ENCODE assay signal across 13 cellular contexts in the genomic region with DNA sequence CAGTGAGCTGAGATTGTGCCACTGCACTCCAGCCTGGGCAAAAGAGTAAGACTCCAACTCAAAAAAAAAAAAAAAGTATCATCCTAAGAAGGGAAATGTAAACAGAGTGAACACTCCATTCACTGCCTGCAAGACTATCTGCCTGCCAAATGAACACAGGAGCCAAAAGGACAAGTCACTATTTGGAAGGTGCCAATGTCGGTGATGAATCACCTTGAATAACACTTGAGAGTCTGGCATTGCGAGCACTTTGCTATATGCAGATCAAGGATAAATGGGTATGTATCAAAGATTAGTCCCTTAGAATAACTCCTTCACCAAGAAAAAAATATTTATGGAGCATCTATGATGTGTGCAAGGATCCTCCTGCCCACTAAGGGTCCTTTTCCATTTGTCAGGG. TPM values are rescaled to one million over a fixed set of nuclear protein-coding genes. Genes with fewer than 3 reads are reported as not detected.
DNase-seq lines count a peak whose midpoint lies in the region; ATAC-seq, FAIRE-seq and TF ChIP-seq lines count a peak whose summit lies in the region.
"Had no signal": no experiment of that assay in that cellular context is flagged by ENCODE, and none has a peak within 500 bp of the region (broad histone marks: within the 10 kb centered on the region; RNA-seq: fewer than 3 reads in every experiment).

No MANE protein-coding gene starts in this region.

- H3K9me3 ChIP-seq in CD4-positive, alpha-beta T cell (ENCODE audit: control insufficient read depth, low read length), result no peaks in the 10 kb centered on the region
- H3K9me3 ChIP-seq in endothelial cell of umbilical vein (replicated peaks; ENCODE audit: control insufficient read depth, insufficient read depth, low read length) (no peaks in the 10 kb centered on the region), osteoblast (ENCODE audit: low read depth, low read length) (no peaks in the 10 kb centered on the region)
- H3K9me3 ChIP-seq: vagina had no signal

- H3K4me2 ChIP-seq in endothelial cell of umbilical vein (ENCODE audit: insufficient read depth, low read length) (peak overlapping the region; percentile 8), osteoblast (ENCODE audit: insufficient read depth, low read length) (peak overlapping the region; percentile 27)

- POLR2A ChIA-PET in CD4-positive, alpha-beta T cell (lab: Charles Lee), result no interaction called here
- POLR2A ChIA-PET in endothelial cell of umbilical vein (lab: Charles Lee), result no interaction called here

- no TSS peak for BruUV-seq in endothelial cell of umbilical vein (replicated peaks; lab: Mats Ljungman, UMichigan)

- H3K9ac ChIP-seq in endothelial cell of umbilical vein (replicated peaks; ENCODE audit: extremely low read depth, insufficient read depth, low read length), result no peak overlapping the region

- no peaks in the 10 kb centered on the region for H3K9me3 Mint-ChIP-seq in CD4-positive, alpha-beta T cell
- H3K9me3 Mint-ChIP-seq: WTC11 had no signal

- intact Hi-C loops in CD4-positive, alpha-beta T cell (cut with DNase I, micrococcal nuclease), result loop anchor here in 1 of 2 experiments (10.0 kb wide), 1 partner anchor 681 kb away; the partner anchor contains the start of gene OTUD3
- intact Hi-C loops in endothelial cell of umbilical vein (cut with micrococcal nuclease), result no loop called here

- H3K4me1 ChIP-seq in endothelial cell of umbilical vein (ENCODE audit: control insufficient read depth, extremely low read depth, insufficient read depth, low read length), result peaks cover 22% of the 10 kb centered on the region
- H3K4me1 ChIP-seq in osteoblast (ENCODE audit: insufficient read depth, low read length), result peaks cover 36% of the 10 kb centered on the region

- peaks cover 37% of the 10 kb centered on the region for H3K36me3 Mint-ChIP-seq in CD4-positive, alpha-beta T cell (ENCODE audit: low read depth)

- CTCF ChIA-PET in CD4-positive, alpha-beta T cell (lab: Charles Lee), result interaction anchor here (0.7 kb wide), 1 partner anchor 117 kb away, joined by 3 read pairs; no protein-coding TSS in a partner anchor
- CTCF ChIA-PET in endothelial cell of umbilical vein (lab: Charles Lee), result interaction anchor here (1.1 kb wide), 1 partner anchor 46 kb away, joined by 3 read pairs; no protein-coding TSS in a partner anchor

- H3K4me3 ChIP-seq in endothelial cell of umbilical vein (replicated peaks in 1 of 3; ENCODE audit: insufficient read depth in 1 of 3, low read depth in 1 of 3, low read length in 3 of 3), result no peak overlapping the region
- no peak overlapping the region for H3K4me3 ChIP-seq in osteoblast (ENCODE audit: insufficient read depth, low read length)
- H3K4me3 ChIP-seq: vagina had no signal

- H3K27me3 ChIP-seq in CD4-positive, alpha-beta T cell (ENCODE audit: control insufficient read depth, insufficient read depth, low read length), result no peaks in the 10 kb centered on the region
- no peaks in the 10 kb centered on the region for H3K27me3 ChIP-seq in endothelial cell of umbilical vein (ENCODE audit: control insufficient read depth in 2 of 2, insufficient read depth in 2 of 2, low read length in 2 of 2)
- H3K27me3 ChIP-seq in osteoblast (ENCODE audit: insufficient read depth, low read length), result no peaks in the 10 kb centered on the region
- H3K27me3 ChIP-seq: vagina had no signal

- H3K4me3 Mint-ChIP-seq in CD4-positive, alpha-beta T cell, result no peak overlapping the region
- H3K4me3 Mint-ChIP-seq: WTC11 had no signal

- dilution Hi-C loops in endothelial cell of umbilical vein (cut with MboI; ENCODE audit: extremely low pct_ligation_motif_present, low sequenced_read_pairs), result no loop called here

- no peak for ATAC-seq in CD4-positive, alpha-beta T cell (ENCODE audit: poor library complexity)
- ATAC-seq: WTC11 had no signal

- H3K27ac Mint-ChIP-seq in CD4-positive, alpha-beta T cell, result peak overlapping the region; percentile 30
- H3K27ac Mint-ChIP-seq: WTC11 had no signal

- no peak for TF ChIP-seq POLR2A in endothelial cell of umbilical vein (IDR thresholded peaks at IDR 0.05; ENCODE audit: low read depth, low read length)

- DNase-seq in CD4-positive, alpha-beta T cell, result no peak
- DNase-seq in NCI-H2196 (lab: John Stamatoyannopoulos, UW; ENCODE audit: unreplicated experiment), result peak; percentile 50
- peak; percentile 53 for DNase-seq in endothelial cell of umbilical vein (ENCODE audit: low read depth, low spot score)
- DNase-seq in osteoblast (ENCODE audit: insufficient read length, low spot score, missing footprints), result peak; percentile 89
- DNase-seq in NCI-H524 (lab: John Stamatoyannopoulos, UW), result no peak
- DNase-seq in DMS 273 (lab: John Stamatoyannopoulos, UW; ENCODE audit: unreplicated experiment), result no peak
- DNase-seq in D341Med (ENCODE audit: low spot score), result no peak
- no peak for DNase-seq in NCI-H187 treated with DMSO at 0.1 percent for 48 hours (lab: John Stamatoyannopoulos, UW)
- DNase-seq: activated naive CD4-positive, alpha-beta T cell treated with anti-CD3 and anti-CD28 coated beads, Interleukin-2, amount 50 U/mL, for 16 hours; KG1; stimulated activated CD4-positive, alpha-beta T cell treated with anti-CD3 and anti-CD28 coated beads, Interleukin-4, amount 100 ng/mL, for 24 hours had no signal

- H3K36me3 ChIP-seq in endothelial cell of umbilical vein (ENCODE audit: control insufficient read depth in 2 of 2, extremely low read depth in 1 of 2, insufficient read depth in 2 of 2, low read length in 2 of 2) (peaks cover 4 to 15% of the 10 kb centered on the region in 2 experiments), osteoblast (ENCODE audit: insufficient read depth, low read length) (peaks cover 25% of the 10 kb centered on the region)

- H4K20me1 ChIP-seq in endothelial cell of umbilical vein (replicated peaks; ENCODE audit: control insufficient read depth, extremely low read depth, insufficient read depth, low read length), result peaks cover 8% of the 10 kb centered on the region
- peaks cover 70% of the 10 kb centered on the region for H4K20me1 ChIP-seq in osteoblast (ENCODE audit: insufficient read depth, low read length)

- H3K9me1 ChIP-seq in endothelial cell of umbilical vein (replicated peaks; ENCODE audit: control insufficient read depth, extremely low read depth, insufficient read depth, low read length), result no peaks in the 10 kb centered on the region

- TF ChIP-seq CTCF in CD4-positive, alpha-beta T cell (IDR thresholded peaks at IDR 0.05), result no peak
- TF ChIP-seq CTCF in endothelial cell of umbilical vein (IDR thresholded peaks at IDR 0.05; ENCODE audit: extremely low read depth in 1 of 2, insufficient read depth in 1 of 2, low read depth in 1 of 2, low read length in 2 of 2) (no peak), osteoblast (IDR thresholded peaks at IDR 0.05; ENCODE audit: extremely low read depth, low read depth, low read length) (no peak)

- H2AFZ ChIP-seq in endothelial cell of umbilical vein (ENCODE audit: low read depth, low read length), result no peak overlapping the region
- H2AFZ ChIP-seq in osteoblast (ENCODE audit: low read length), result no peak overlapping the region

- H3K4me1 Mint-ChIP-seq in CD4-positive, alpha-beta T cell (ENCODE audit: low read depth), result peaks cover 52% of the 10 kb centered on the region

- no peak overlapping the region for H3K27ac ChIP-seq in CD4-positive, alpha-beta T cell (ENCODE audit: low read depth, low read length)
- H3K27ac ChIP-seq in endothelial cell of umbilical vein (ENCODE audit: insufficient read depth, low read depth, low read length), result peak overlapping the region; percentile 8
- H3K27ac ChIP-seq in osteoblast (ENCODE audit: low read depth, low read length), result peak overlapping the region; percentile 56
- H3K27ac ChIP-seq: vagina had no signal

- H3K27me3 Mint-ChIP-seq in CD4-positive, alpha-beta T cell, result no peaks in the 10 kb centered on the region

- peaks cover 95% of the 10 kb centered on the region for H3K79me2 ChIP-seq in endothelial cell of umbilical vein (ENCODE audit: control insufficient read depth, insufficient read depth, low read length)
- peaks cover 100% of the 10 kb centered on the region for H3K79me2 ChIP-seq in osteoblast (ENCODE audit: insufficient read depth, low read length)

- peak; percentile 8 for FAIRE-seq in endothelial cell of umbilical vein (lab: Jason Lieb, UNC)

TF ChIP-seq in endothelial cell of umbilical vein, 7 proteins besides CTCF, POLR2A, EP300 and RAD21 (continues in another document):
- peak; percentile 28 for TF ChIP-seq FOS (IDR thresholded peaks at IDR 0.05; ENCODE audit: borderline replicate concordance, insufficient read depth, low read length)

RNA-seq across cellular contexts. Expression of gene UBR4, which starts 6.6 kb away (rescaled TPM):
- total RNA-seq in CD4-positive, alpha-beta T cell, result 100 to 1,000 TPM; 116 to 125 TPM
- total RNA-seq in endothelial cell of umbilical vein (146 and 150 TPM in 2 replicates), osteoblast (134 and 149 TPM in 2 replicates)
- polyA plus RNA-seq in endothelial cell of umbilical vein, result 125 and 128 TPM in 2 replicates
- polyA plus RNA-seq in endothelial cell of umbilical vein (2011; cell fraction: cytosol; rRNA removed), result 90.6 and 93.1 TPM in 2 replicates
- 493 and 664 TPM in 2 replicates for polyA plus RNA-seq in endothelial cell of umbilical vein (2011; cell fraction: nucleus; rRNA removed)
- polyA plus RNA-seq in endothelial cell of umbilical vein (2012), result 101 and 127 TPM in 2 replicates
- 252 and 266 TPM in 2 replicates for polyA minus RNA-seq in endothelial cell of umbilical vein
- polyA minus RNA-seq in endothelial cell of umbilical vein (2011; cell fraction: cytosol; rRNA and poly(A)+ RNA removed), result 94.8 TPM
- polyA minus RNA-seq in endothelial cell of umbilical vein (2011; cell fraction: nucleus; rRNA and poly(A)+ RNA removed), result 364 and 508 TPM in 2 replicates

RNA-seq across cellular contexts. Expression of gene EMC1, which starts 47.9 kb away (rescaled TPM):
- total RNA-seq in CD4-positive, alpha-beta T cell, result 10 to 100 TPM; 21.9 to 22.2 TPM
- total RNA-seq in endothelial cell of umbilical vein (77.5 and 84.8 TPM in 2 replicates), osteoblast (60.1 and 64.1 TPM in 2 replicates)
- 164 and 169 TPM in 2 replicates for polyA plus RNA-seq in endothelial cell of umbilical vein
- polyA plus RNA-seq in endothelial cell of umbilical vein (2011; cell fraction: cytosol; rRNA removed), result 62.7 and 68.8 TPM in 2 replicates
- 113 and 123 TPM in 2 replicates for polyA plus RNA-seq in endothelial cell of umbilical vein (2011; cell fraction: nucleus; rRNA removed)
- 70.3 and 74.8 TPM in 2 replicates for polyA plus RNA-seq in endothelial cell of umbilical vein (2012)
- 76.4 and 90.0 TPM in 2 replicates for polyA minus RNA-seq in endothelial cell of umbilical vein
- polyA minus RNA-seq in endothelial cell of umbilical vein (2011; cell fraction: cytosol; rRNA and poly(A)+ RNA removed), result 20.9 TPM
- 38.8 and 47.7 TPM in 2 replicates for polyA minus RNA-seq in endothelial cell of umbilical vein (2011; cell fraction: nucleus; rRNA and poly(A)+ RNA removed)

RNA-seq across cellular contexts. Expression of gene MRTO4, which starts 48.2 kb away (rescaled TPM):
- 10 to 100 TPM; 10.2 to 12.0 TPM for total RNA-seq in CD4-positive, alpha-beta T cell
- total RNA-seq in endothelial cell of umbilical vein (47.7 and 49.4 TPM in 2 replicates), osteoblast (17.4 and 18.5 TPM in 2 replicates)
- 27.2 and 33.6 TPM in 2 replicates for polyA plus RNA-seq in endothelial cell of umbilical vein
- 48.3 and 59.0 TPM in 2 replicates for polyA plus RNA-seq in endothelial cell of umbilical vein (2011; cell fraction: cytosol; rRNA removed)
- 28.7 and 32.2 TPM in 2 replicates for polyA plus RNA-seq in endothelial cell of umbilical vein (2011; cell fraction: nucleus; rRNA removed)
- polyA plus RNA-seq in endothelial cell of umbilical vein (2012), result 29.9 and 42.7 TPM in 2 replicates
- polyA minus RNA-seq in endothelial cell of umbilical vein, result 19.2 and 19.9 TPM in 2 replicates
- polyA minus RNA-seq in endothelial cell of umbilical vein (2011; cell fraction: cytosol; rRNA and poly(A)+ RNA removed), result 25.6 TPM
- polyA minus RNA-seq in endothelial cell of umbilical vein (2011; cell fraction: nucleus; rRNA and poly(A)+ RNA removed), result 7.3 and 11.7 TPM in 2 replicates

Comparison
In these comparisons a context has a peak if more than half of its experiments do, and no peak if none do; other contexts are left out.
1. DNase-seq: peak in NCI-H2196 (single experiment), endothelial cell of umbilical vein (single experiment) and osteoblast (single experiment); none in CD4-positive, alpha-beta T cell (0 of 10), NCI-H524 (0 of 2), DMS 273 (single experiment), D341Med (single experiment) and NCI-H187 treated with DMSO at 0.1 percent for 48 hours (single experiment).